Comparison of ENCODE assay signal across 8 cellular contexts in the genomic region with DNA sequence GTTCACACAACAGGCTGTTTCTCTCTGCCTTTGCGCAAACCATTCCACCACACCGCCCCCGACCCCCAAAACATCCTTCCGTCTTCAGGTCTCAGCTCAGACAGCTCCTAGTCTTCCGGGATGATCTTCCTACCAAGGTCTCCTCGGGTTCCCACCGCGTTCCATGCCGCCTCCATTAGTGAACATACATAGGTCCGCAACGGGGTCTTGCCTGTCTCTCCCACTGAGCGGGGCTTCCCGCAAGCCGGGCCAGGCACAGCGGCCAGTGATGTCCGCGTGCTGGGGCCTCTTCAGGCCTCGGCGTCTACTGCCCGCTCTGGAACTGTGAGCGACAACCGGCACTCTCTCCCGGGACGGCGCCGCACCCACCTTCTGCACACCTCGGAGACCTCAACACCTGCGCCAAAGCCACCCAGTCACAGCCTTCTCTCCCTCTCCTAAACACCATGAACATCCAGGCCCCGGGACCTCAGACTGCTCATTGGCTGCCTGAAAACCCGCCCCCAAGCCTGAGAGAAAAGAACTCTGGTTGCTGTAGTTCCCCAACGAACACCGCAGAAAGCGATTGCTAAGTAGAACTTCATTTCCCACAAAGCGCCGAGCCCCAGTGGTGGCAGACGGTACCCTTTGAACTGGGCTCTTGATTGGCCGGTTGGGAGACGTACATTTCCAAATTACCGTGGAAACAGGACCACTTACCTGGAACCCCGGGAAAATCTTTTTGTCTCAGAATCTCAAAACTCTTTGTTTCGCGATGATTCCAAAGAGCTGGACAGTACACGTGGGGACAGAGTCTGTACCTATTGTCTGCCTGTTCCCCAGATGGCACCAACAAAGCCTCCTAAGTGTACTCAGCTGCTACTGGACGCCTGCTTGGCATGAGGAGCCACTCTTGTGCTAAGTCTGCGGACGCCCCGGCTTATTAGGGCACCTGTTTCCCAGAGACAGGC.
A peak's percentile ranks its signal among the peaks of the same experiment; 100 is the strongest.
DNase-seq lines count a peak whose midpoint lies in the region; ATAC-seq lines count a peak whose summit lies in the region.

No MANE protein-coding gene starts in this region.

- peak overlapping the region; percentile 63 to 79 (median 68) for H3K4me3 ChIP-seq in BLaER1 treated with 17β-estradiol and CSF1 and Interleukin-3, amounts not matched to agents 10 nM and 100 nM
- H3K4me3 ChIP-seq in muscle layer of duodenum (ENCODE audit: low read depth in 1 of 2, low read length in 2 of 2): peak overlapping the region; percentile 85 to 92

- peaks cover 7% of the 10 kb centered on the region for H3K4me1 Mint-ChIP-seq in activated T-cell treated with anti-CD3 and anti-CD28 coated beads, Interleukin-2, amount 50 U/mL, for 24 hours (ENCODE audit: low read depth)

- ATAC-seq in GM19372 (IDR thresholded peaks at IDR 0.05; ENCODE audit: low read depth, unreplicated experiment) (peak; percentile 88), HG03565 (IDR thresholded peaks at IDR 0.05; ENCODE audit: unreplicated experiment) (peak; percentile 61)

- H3K4me1 ChIP-seq in BLaER1 treated with 17β-estradiol and CSF1 and Interleukin-3, amounts not matched to agents 10 nM and 100 nM: peaks cover 7 to 29% (median 18%) of the 10 kb centered on the region in 10 experiments; a peak in 18 of 20 replicates
- H3K4me1 ChIP-seq in muscle layer of duodenum (ENCODE audit: control insufficient read depth in 1 of 2, insufficient read depth in 2 of 2, low read length in 2 of 2): peaks cover 5 to 15% of the 10 kb centered on the region in 2 donors

- H3K9ac ChIP-seq in BLaER1 treated with 17β-estradiol and CSF1 and Interleukin-3, amounts not matched to agents 10 nM and 100 nM: peak overlapping the region; percentile 53 to 78 (median 75); a peak in 21 of 22 replicates

- peaks cover 0 to 33% (median 19%) of the 10 kb centered on the region in 11 experiments; a peak in 17 of 22 replicates for H4K20me1 ChIP-seq in BLaER1 treated with 17β-estradiol and CSF1 and Interleukin-3, amounts not matched to agents 10 nM and 100 nM

- H3K27me3 Mint-ChIP-seq in activated T-cell treated with anti-CD3 and anti-CD28 coated beads, Interleukin-2, amount 50 U/mL, for 24 hours: no peaks in the 10 kb centered on the region

- no peaks in the 10 kb centered on the region for H3K27me3 ChIP-seq in BLaER1 treated with 17β-estradiol and CSF1 and Interleukin-3, amounts not matched to agents 10 nM and 100 nM
- no peaks in the 10 kb centered on the region for H3K27me3 ChIP-seq in muscle layer of duodenum (ENCODE audit: low read depth, low read length)

- H3K27ac Mint-ChIP-seq in activated T-cell treated with anti-CD3 and anti-CD28 coated beads, Interleukin-2, amount 50 U/mL, for 24 hours: no peak overlapping the region

- H3K9me3 Mint-ChIP-seq in activated T-cell treated with anti-CD3 and anti-CD28 coated beads, Interleukin-2, amount 50 U/mL, for 24 hours: no peaks in the 10 kb centered on the region

- peaks cover 26 to 49% (median 39%) of the 10 kb centered on the region in 11 experiments; a peak in 21 of 22 replicates for H3K36me3 ChIP-seq in BLaER1 treated with 17β-estradiol and CSF1 and Interleukin-3, amounts not matched to agents 10 nM and 100 nM
- peaks cover 12 to 38% of the 10 kb centered on the region in 2 donors for H3K36me3 ChIP-seq in muscle layer of duodenum (ENCODE audit: control insufficient read depth in 1 of 2, insufficient read depth in 2 of 2, low read length in 2 of 2)

- H3K9me3 ChIP-seq in BLaER1 treated with 17β-estradiol and CSF1 and Interleukin-3, amounts not matched to agents 10 nM and 100 nM (replicated peaks in 1 of 11): no peaks in the 10 kb centered on the region
- no peaks in the 10 kb centered on the region for H3K9me3 ChIP-seq in muscle layer of duodenum (ENCODE audit: control insufficient read depth in 1 of 2, low read length in 2 of 2)

- peak overlapping the region in 9 of 11 experiments; percentile 26 to 55 (median 36); a peak in 13 of 22 replicates for H3K27ac ChIP-seq in BLaER1 treated with 17β-estradiol and CSF1 and Interleukin-3, amounts not matched to agents 10 nM and 100 nM
- peak overlapping the region; percentile 54 for H3K27ac ChIP-seq in muscle layer of duodenum (ENCODE audit: low read length)

- DNase-seq in NOMO-1 treated with dmso at 0.1 percent for 144 hours (lab: John Stamatoyannopoulos, UW; ENCODE audit: unreplicated experiment) (peak; percentile 89), fibroblast of gingiva (ENCODE audit: low read depth) (peak; percentile 90)
- peak; percentile 83 for DNase-seq in activated T-cell treated with anti-CD3 and anti-CD28 coated beads, Interleukin-2, amount 50 U/mL, for 24 hours
- peak; percentile 65 to 72 for DNase-seq in stimulated activated CD8-positive, alpha-beta memory T cell treated with anti-CD3 and anti-CD28 coated beads, Interleukin-7, amount 100 ng/mL, for 1 hour (ENCODE audit: low read depth in 2 of 2)

- no peak overlapping the region for H3K4me3 Mint-ChIP-seq in activated T-cell treated with anti-CD3 and anti-CD28 coated beads, Interleukin-2, amount 50 U/mL, for 24 hours

- H3K4me2 ChIP-seq in BLaER1 treated with 17β-estradiol and CSF1 and Interleukin-3, amounts not matched to agents 10 nM and 100 nM: peak overlapping the region; percentile 62 to 86 (median 73)

- peaks cover 29% of the 10 kb centered on the region for H3K36me3 Mint-ChIP-seq in activated T-cell treated with anti-CD3 and anti-CD28 coated beads, Interleukin-2, amount 50 U/mL, for 24 hours (ENCODE audit: low read depth)

Comparison
In these comparisons a context has a peak if more than half of its experiments do, and no peak if none do; other contexts are left out.
1. Peak in every context shown above with its lines: DNase-seq, ATAC-seq, H3K4me3 ChIP-seq and H3K27ac ChIP-seq.